ENCODE assay signal across 9 cellular contexts in genomic region chr14:68786491-68787234, GRCh38. TPM values are rescaled to one million over a fixed set of nuclear protein-coding genes. Genes with fewer than 3 reads are reported as not detected.
DNase-seq lines count a peak whose midpoint lies in the region; ATAC-seq and TF ChIP-seq lines count a peak whose summit lies in the region.
"Had no signal": no experiment of that assay in that cellular context is flagged by ENCODE, and none has a peak within 500 bp of the region (broad histone marks: within the 10 kb centered on the region; RNA-seq: fewer than 3 reads in every experiment).

No MANE protein-coding gene starts in this region.

- H3K4me1 Mint-ChIP-seq in activated naive CD4-positive, alpha-beta T cell treated with anti-CD3 and anti-CD28 coated beads for 36 hours (ENCODE audit: low read depth) = peaks cover 66% of the 10 kb centered on the region
- H3K4me1 Mint-ChIP-seq in brain = peaks cover 70% of the 10 kb centered on the region

- peak overlapping the region; percentile 53 to 100 for H3K27ac ChIP-seq in testis

- H3K27me3 ChIP-seq in testis = no peaks in the 10 kb centered on the region

- intact Hi-C loops in activated naive CD4-positive, alpha-beta T cell treated with anti-CD3 and anti-CD28 coated beads for 36 hours (cut with micrococcal nuclease) = loop anchor here (5.0 to 10.0 kb wide), 4 partner anchors 279 to 412 kb away; no protein-coding TSS in a partner anchor
- intact Hi-C loops in testis (cut with DNase I; ENCODE audit: low total_unique reads) = loop anchor here (5.0 kb wide), 1 partner anchor 539 kb away; no protein-coding TSS in a partner anchor

- TF ChIP-seq CTCF in brain (conservative IDR thresholded peaks at IDR 0.05) = no peak
- TF ChIP-seq CTCF in testis (IDR thresholded peaks at IDR 0.05) = no peak

- no peak for TF ChIP-seq POLR2A in testis (IDR thresholded peaks at IDR 0.05)

- no peaks in the 10 kb centered on the region for H3K27me3 Mint-ChIP-seq in activated naive CD4-positive, alpha-beta T cell treated with anti-CD3 and anti-CD28 coated beads for 36 hours (ENCODE audit: low read depth)
- peaks cover 22% of the 10 kb centered on the region for H3K27me3 Mint-ChIP-seq in brain

- ATAC-seq in left lobe of liver (no peak), HG02885 (IDR thresholded peaks at IDR 0.05; ENCODE audit: poor library complexity, unreplicated experiment) (no peak), HG03135 (IDR thresholded peaks at IDR 0.05; ENCODE audit: unreplicated experiment) (no peak)

- H3K9me3 Mint-ChIP-seq in activated naive CD4-positive, alpha-beta T cell treated with anti-CD3 and anti-CD28 coated beads for 36 hours = no peaks in the 10 kb centered on the region
- peaks cover 0 to 19% (median 6%) of the 10 kb centered on the region in 5 experiments for H3K9me3 Mint-ChIP-seq in brain

- H3K4me3 ChIP-seq in testis = no peak overlapping the region

- CTCF ChIA-PET in activated naive CD4-positive, alpha-beta T cell treated with anti-CD3 and anti-CD28 coated beads for 36 hours (lab: Charles Lee) = interaction anchor here (0.7 to 16.7 kb wide), 10 partner anchors 11 to 886 kb away, joined by 3 to 270 read pairs (median 4); no protein-coding TSS in a partner anchor

- H3K9me3 ChIP-seq in testis = no peaks in the 10 kb centered on the region

- peak overlapping the region; percentile 50 for H3K4me3 Mint-ChIP-seq in activated naive CD4-positive, alpha-beta T cell treated with anti-CD3 and anti-CD28 coated beads for 36 hours
- peak overlapping the region; percentile 30 to 90 (median 79) for H3K4me3 Mint-ChIP-seq in brain

- H3K27ac Mint-ChIP-seq in activated naive CD4-positive, alpha-beta T cell treated with anti-CD3 and anti-CD28 coated beads for 36 hours = peak overlapping the region; percentile 71
- peak overlapping the region in 4 of 5 experiments; percentile 77 to 100 (median 82) for H3K27ac Mint-ChIP-seq in brain

- H3K36me3 Mint-ChIP-seq in activated naive CD4-positive, alpha-beta T cell treated with anti-CD3 and anti-CD28 coated beads for 36 hours (ENCODE audit: low read depth) = peaks cover 44% of the 10 kb centered on the region
- H3K36me3 Mint-ChIP-seq in brain = peaks cover 53% of the 10 kb centered on the region

- DNase-seq in activated naive CD4-positive, alpha-beta T cell treated with anti-CD3 and anti-CD28 coated beads for 36 hours = no peak
- no peak for DNase-seq in activated naive CD4-positive, alpha-beta T cell (lab: John Stamatoyannopoulos, UW)
- DNase-seq in left lobe of liver (ENCODE audit: low spot score) (peak; percentile 62), testis (peak; percentile 19), NCI-H69 (lab: John Stamatoyannopoulos, UW) (no peak)
- DNase-seq: DND-41 had no signal

- WGBS in testis, 2 donors = 59 to 60% methylated on average over 7 of the region's 7 CpGs

- H3K4me1 ChIP-seq in testis = peaks cover 38% of the 10 kb centered on the region

- H3K36me3 ChIP-seq in testis (ENCODE audit: low read depth, missing control alignments) = no peaks in the 10 kb centered on the region

RNA-seq across cellular contexts. Expression of gene ZFP36L1, which starts 6.2 kb away (rescaled TPM):
- 10 to 100 TPM; 76.8 to 85.1 TPM for total RNA-seq in activated naive CD4-positive, alpha-beta T cell treated with anti-CD3 and anti-CD28 coated beads for 36 hours
- 104 TPM for polyA plus RNA-seq in brain (ENCODE audit: insufficient read depth, low read depth, low replicate concordance)
- total RNA-seq in left lobe of liver = 236 TPM
- total RNA-seq in testis = 100 to 1,000 TPM; 176 to 301 TPM
- 120 TPM for polyA plus RNA-seq in testis (ENCODE audit: insufficient read depth, low read depth, low replicate concordance)

Comparison
In these comparisons a context has a peak if more than half of its experiments do, and no peak if none do; other contexts are left out.
1. DNase-seq: peak in left lobe of liver (single experiment) and testis (single experiment); none in activated naive CD4-positive, alpha-beta T cell treated with anti-CD3 and anti-CD28 coated beads for 36 hours (single experiment), activated naive CD4-positive, alpha-beta T cell (0 of 4) and NCI-H69 (single experiment).